8 cellular contexts compared by ENCODE assay signal in genomic region chrX:23008431-23009099, GRCh38. TPM values are rescaled to one million over a fixed set of nuclear protein-coding genes. Genes with fewer than 3 reads are reported as not detected.
DNase-seq lines count a peak whose midpoint lies in the region; ATAC-seq and TF ChIP-seq lines count a peak whose summit lies in the region.

No MANE protein-coding gene starts in this region.

- no peak overlapping the region for H3K27ac ChIP-seq in liver (ENCODE audit: low read depth in 1 of 2, low read length in 2 of 2)

- ATAC-seq in GM19397 (IDR thresholded peaks at IDR 0.05; ENCODE audit: unreplicated experiment): no peak

- H3K27me3 ChIP-seq in liver (ENCODE audit: control insufficient read depth in 4 of 4, insufficient read depth in 4 of 4, low read length in 3 of 4): no peaks in the 10 kb centered on the region

- H3K36me3 ChIP-seq in liver (ENCODE audit: control insufficient read depth in 4 of 4, insufficient read depth in 3 of 4, low read depth in 1 of 4, low read length in 3 of 4): no peaks in the 10 kb centered on the region

- H3K9me3 ChIP-seq in liver (ENCODE audit: control insufficient read depth in 4 of 4, low read length in 3 of 4): no peaks in the 10 kb centered on the region

- peak; percentile 57 for DNase-seq in DMS 273 (lab: John Stamatoyannopoulos, UW; ENCODE audit: unreplicated experiment)
- DNase-seq in Jurkat, Clone E6-1 (ENCODE audit: low read depth, low spot score): peak; percentile 22
- peak; percentile 62 for DNase-seq in astrocyte of the hippocampus (ENCODE audit: low read depth, low spot score)
- no peak for DNase-seq in activated CD4-positive, alpha-beta T cell treated with anti-CD3 and anti-CD28 coated beads for 4 hours
- DNase-seq in CD1c-positive myeloid dendritic cell (ENCODE audit: extremely low spot score): no peak
- no peak for DNase-seq in HuH-7 (ENCODE audit: low spot score)

- TF ChIP-seq RAD21 in liver (IDR thresholded peaks at IDR 0.05): peak; percentile 15 to 62

- no peak for TF ChIP-seq CTCF in liver (IDR thresholded peaks at IDR 0.05; ENCODE audit: low read depth, low read length, missing input control)

- WGBS in liver: 29% methylated on average over 1 of the region's 1 CpG

- no peak overlapping the region for H3K4me3 ChIP-seq in Jurkat, Clone E6-1 (ENCODE audit: low read length)
- H3K4me3 ChIP-seq in liver (ENCODE audit: low read depth in 1 of 3, low read length in 3 of 3): no peak overlapping the region

- no peak overlapping the region for H3K9ac ChIP-seq in liver (ENCODE audit: low read depth in 1 of 2, low read length in 2 of 2)

- no peaks in the 10 kb centered on the region for H3K4me1 ChIP-seq in liver (ENCODE audit: control insufficient read depth in 4 of 4, insufficient read depth in 4 of 4, low read length in 3 of 4)

TF ChIP-seq in liver, 16 proteins besides CTCF, POLR2A, EP300 and RAD21:
- no peak for TF ChIP-seq NR2F2 (IDR thresholded peaks at IDR 0.05)
- no peak for TF ChIP-seq FOXA2 (IDR thresholded peaks at IDR 0.05)
- TF ChIP-seq GABPA (IDR thresholded peaks at IDR 0.05 in 1 of 2, conservative IDR thresholded peaks at IDR 0.05 in 1 of 2): no peak
- TF ChIP-seq, protein P1, sequence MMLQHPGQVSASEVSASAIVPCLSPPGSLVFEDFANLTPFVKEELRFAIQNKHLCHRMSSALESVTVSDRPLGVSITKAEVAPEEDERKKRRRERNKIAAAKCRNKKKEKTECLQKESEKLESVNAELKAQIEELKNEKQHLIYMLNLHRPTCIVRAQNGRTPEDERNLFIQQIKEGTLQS (IDR thresholded peaks at IDR 0.05): no peak
- TF ChIP-seq JUND (IDR thresholded peaks at IDR 0.05): no peak
- no peak for TF ChIP-seq RXRA (IDR thresholded peaks at IDR 0.05)
- TF ChIP-seq EGR1 (IDR thresholded peaks at IDR 0.05; ENCODE audit: low read depth in 2 of 2): no peak
- TF ChIP-seq MAX (IDR thresholded peaks at IDR 0.05): no peak
- no peak for TF ChIP-seq YY1 (IDR thresholded peaks at IDR 0.05)

RNA-seq across cellular contexts. Expression of gene DDX53, which starts 8.8 kb away (rescaled TPM):
- not detected for polyA plus RNA-seq in Jurkat, Clone E6-1 (2012; ENCODE audit: insufficient read depth, insufficient read length)
- not detected for total RNA-seq in liver
- polyA plus RNA-seq in liver: not detected

Comparison
In these comparisons a context has a peak if more than half of its experiments do, and no peak if none do; other contexts are left out.
1. DNase-seq: peak in DMS 273 (single experiment), Jurkat, Clone E6-1 (single experiment) and astrocyte of the hippocampus (single experiment); none in activated CD4-positive, alpha-beta T cell treated with anti-CD3 and anti-CD28 coated beads for 4 hours (0 of 2), CD1c-positive myeloid dendritic cell (single experiment) and HuH-7 (single experiment).